8 cellular contexts compared by ENCODE assay signal in genomic region chr10:38403347-38404117, GRCh38.
DNase-seq lines count a peak whose midpoint lies in the region; ATAC-seq, FAIRE-seq and TF ChIP-seq lines count a peak whose summit lies in the region.
"Not testable (repeated sequence)": the region's sequence is repeated elsewhere in the genome, so short reads cannot be mapped to it uniquely, and the experiment has no call there.

No MANE protein-coding gene starts in this region.

- H3K9me3 Mint-ChIP-seq in activated naive CD4-positive, alpha-beta T cell treated with anti-CD3 and anti-CD28 coated beads, Interleukin-2, amount 50 U/mL, for 24 hours = not testable (repeated sequence)

- DNase-seq in A549 (ENCODE audit: low read depth in 1 of 2, low spot score in 1 of 2) (peak in 1 of 2 experiments; percentile 37), Peyer's patch (peak in 1 of 3 donors; percentile 55), dermis blood vessel endothelial cell (peak; percentile 5), heart right ventricle (peak in 1 of 2 donors; percentile 5)
- peak; percentile 25 for DNase-seq in stimulated activated CD8-positive, alpha-beta memory T cell treated with anti-CD3 and anti-CD28 coated beads, Interleukin-4, amount 100 ng/mL, for 48 hours

- not testable (repeated sequence) for H3K9me3 ChIP-seq in A549; Peyer's patch; heart right ventricle; muscle layer of duodenum (ENCODE audit: control insufficient read depth in 1 of 2, low read length in 2 of 2)

- H3K4me3 Mint-ChIP-seq in activated naive CD4-positive, alpha-beta T cell treated with anti-CD3 and anti-CD28 coated beads, Interleukin-2, amount 50 U/mL, for 24 hours = peak overlapping the region; percentile 89

- H3K27ac ChIP-seq in A549 (peak overlapping the region; percentile 86 to 95), Peyer's patch (peak overlapping the region; percentile 78 to 98 (median 88)), heart right ventricle (peak overlapping the region; percentile 82 to 97 (median 92)), muscle layer of duodenum (ENCODE audit: low read length) (peak overlapping the region; percentile 77)

- not testable (repeated sequence) for TF ChIP-seq RAD21 in A549 (conservative IDR thresholded peaks at IDR 0.05 in 1 of 2, IDR thresholded peaks at IDR 0.05 in 1 of 2)

- H3K4me3 ChIP-seq in A549 (peak overlapping the region; percentile 62), GM12875 (ENCODE audit: low read depth, low read length) (peak overlapping the region; percentile 51), Peyer's patch (peak overlapping the region; percentile 39 to 87 (median 46)), heart right ventricle (peak overlapping the region in 9 of 10 donors; percentile 38 to 79 (median 62)), muscle layer of duodenum (ENCODE audit: low read depth in 1 of 2, low read length in 2 of 2) (peak overlapping the region; percentile 26 to 52)

- not testable (repeated sequence) for ATAC-seq in A549, heart right ventricle

- H3K27me3 ChIP-seq in Peyer's patch; heart right ventricle; muscle layer of duodenum (ENCODE audit: low read depth, low read length): not testable (repeated sequence)

- intact Hi-C loops in heart right ventricle (cut with DNase I) = not testable (repeated sequence)

- POLR2A ChIA-PET in A549 (lab: Yijun Ruan, JAX) = not testable (repeated sequence)

- CTCF ChIA-PET in A549 (lab: Yijun Ruan, JAX) = not testable (repeated sequence)

- not testable (repeated sequence) for FAIRE-seq in A549 (lab: Jason Lieb, UNC)

- TF ChIP-seq POLR2A in A549 (IDR thresholded peaks at IDR 0.05; ENCODE audit: low read length); Peyer's patch (IDR thresholded peaks at IDR 0.05): not testable (repeated sequence)

- not testable (repeated sequence) for H3K36me3 ChIP-seq in Peyer's patch; heart right ventricle; muscle layer of duodenum (ENCODE audit: control insufficient read depth in 1 of 2, insufficient read depth in 2 of 2, low read length in 2 of 2)

- WGBS in A549 (ENCODE audit: missing lambda C conversion rate) = 64% methylated on average over 22 of the region's 23 CpGs
- 72 to 73% methylated on average over 23 of the region's 23 CpGs for WGBS in heart right ventricle, 2 donors

- not testable (repeated sequence) for H3K4me1 Mint-ChIP-seq in activated naive CD4-positive, alpha-beta T cell treated with anti-CD3 and anti-CD28 coated beads, Interleukin-2, amount 50 U/mL, for 24 hours

- not testable (repeated sequence) for H3K27me3 Mint-ChIP-seq in activated naive CD4-positive, alpha-beta T cell treated with anti-CD3 and anti-CD28 coated beads, Interleukin-2, amount 50 U/mL, for 24 hours

- peak overlapping the region; percentile 95 for H3K27ac Mint-ChIP-seq in activated naive CD4-positive, alpha-beta T cell treated with anti-CD3 and anti-CD28 coated beads, Interleukin-2, amount 50 U/mL, for 24 hours

- not testable (repeated sequence) for TF ChIP-seq CTCF in A549 (IDR thresholded peaks at IDR 0.05); GM12875 (IDR thresholded peaks at IDR 0.05; ENCODE audit: borderline replicate concordance, insufficient read depth, low read depth, low read length); heart right ventricle (IDR thresholded peaks at IDR 0.05)
- TF ChIP-seq CTCF in Peyer's patch (IDR thresholded peaks at IDR 0.05) = peak in 2 of 6 experiments; percentile 20 to 33

- peak overlapping the region; percentile 82 for H3K4me2 ChIP-seq in A549

- not testable (repeated sequence) for H3K4me1 ChIP-seq in A549; Peyer's patch; muscle layer of duodenum (ENCODE audit: control insufficient read depth in 1 of 2, insufficient read depth in 2 of 2, low read length in 2 of 2)
- H3K4me1 ChIP-seq in heart right ventricle = peaks cover 0 to 20% (median 0%) of the 10 kb centered on the region in 9 donors

- not testable (repeated sequence) for H3K36me3 Mint-ChIP-seq in activated naive CD4-positive, alpha-beta T cell treated with anti-CD3 and anti-CD28 coated beads, Interleukin-2, amount 50 U/mL, for 24 hours

- not testable (repeated sequence) for TF ChIP-seq EP300 in A549 (IDR thresholded peaks at IDR 0.05)

TF ChIP-seq in A549, 52 proteins besides CTCF, POLR2A, EP300 and RAD21:
- peak; percentile 72; the same call in 1 of the 2 replicates for TF ChIP-seq PHF8 (IDR thresholded peaks at IDR 0.05; ENCODE audit: borderline replicate concordance, low read depth)
